Comparison of ENCODE assay signal across 15 cellular contexts in the genomic region with DNA sequence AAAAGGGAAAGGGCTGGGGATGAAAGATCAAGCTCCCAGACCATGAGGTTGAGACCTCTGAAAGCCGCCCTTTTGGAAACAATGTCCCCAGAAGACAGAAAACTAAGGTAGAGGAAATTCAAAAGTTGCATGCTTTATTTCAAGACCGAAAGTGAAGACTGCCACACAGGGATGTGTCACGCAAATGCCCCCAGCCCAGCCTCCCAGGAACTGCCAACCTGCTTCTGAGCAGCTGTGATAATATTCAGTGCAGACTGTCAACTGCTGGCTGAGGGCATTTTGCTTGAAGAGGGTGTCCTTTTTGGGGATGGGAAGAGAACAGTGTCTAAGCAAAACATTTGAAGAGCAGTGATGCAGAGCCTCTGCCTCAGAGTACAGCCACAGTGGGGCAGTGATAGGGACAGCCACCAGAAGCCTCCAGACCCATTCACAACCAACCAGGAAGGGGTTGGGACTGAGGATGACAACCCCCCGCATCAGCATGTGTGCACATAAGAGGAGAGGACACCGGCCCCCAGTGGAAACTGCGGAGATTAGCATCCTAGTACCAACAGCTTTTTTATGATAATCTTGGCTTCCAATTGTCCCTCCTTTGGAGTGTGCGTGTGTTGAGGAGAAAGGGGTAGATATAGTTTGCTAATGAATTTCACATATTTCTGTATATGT. TPM values are rescaled to one million over a fixed set of nuclear protein-coding genes. Genes with fewer than 3 reads are reported as not detected.
DNase-seq lines count a peak whose midpoint lies in the region; ATAC-seq and TF ChIP-seq lines count a peak whose summit lies in the region.
"Had no signal": no experiment of that assay in that cellular context is flagged by ENCODE, and none has a peak within 500 bp of the region (broad histone marks: within the 10 kb centered on the region; RNA-seq: fewer than 3 reads in every experiment).

No MANE protein-coding gene starts in this region.

- intact Hi-C loops in activated CD4-positive, alpha-beta T cell treated with anti-CD3 and anti-CD28 coated beads for 36 hours (cut with DNase I, micrococcal nuclease): no loop called here
- intact Hi-C loops in left ventricle myocardium superior (cut with micrococcal nuclease): no loop called here

- POLR2A ChIA-PET in activated CD4-positive, alpha-beta T cell treated with anti-CD3 and anti-CD28 coated beads for 36 hours (lab: Charles Lee): interaction anchor here (0.5 kb wide), 1 partner anchor 15 kb away, joined by 5 read pairs; no protein-coding TSS in a partner anchor

- H3F3A ChIP-seq in Loucy (ENCODE audit: low read depth): no peaks in the 10 kb centered on the region
- no peaks in the 10 kb centered on the region for H3F3A ChIP-seq in neural progenitor cell (ENCODE audit: low read depth)

- H3K4me1 Mint-ChIP-seq in activated CD4-positive, alpha-beta T cell treated with anti-CD3 and anti-CD28 coated beads for 36 hours: peaks cover 2% of the 10 kb centered on the region
- H3K4me1 Mint-ChIP-seq in neural progenitor cell: peaks cover 14% of the 10 kb centered on the region
- H3K4me1 Mint-ChIP-seq: mesothelial cell of epicardium had no signal

- H3K36me3 ChIP-seq in Loucy (ENCODE audit: insufficient read depth, low read length): no peaks in the 10 kb centered on the region
- no peaks in the 10 kb centered on the region for H3K36me3 ChIP-seq in neural progenitor cell
- H3K36me3 ChIP-seq: adrenal gland, gastroesophageal sphincter, MG63 had no signal

- no peak overlapping the region for H3K27ac Mint-ChIP-seq in activated CD4-positive, alpha-beta T cell treated with anti-CD3 and anti-CD28 coated beads for 36 hours
- H3K27ac Mint-ChIP-seq in neural progenitor cell: peak overlapping the region; percentile 57
- H3K27ac Mint-ChIP-seq: mesothelial cell of epicardium had no signal

- no peaks in the 10 kb centered on the region for H3K9me2 ChIP-seq in Loucy (replicated peaks; ENCODE audit: low read depth, low read length)

- H3K79me2 ChIP-seq in Loucy (ENCODE audit: insufficient read depth, low read length): no peaks in the 10 kb centered on the region
- no peaks in the 10 kb centered on the region for H3K79me2 ChIP-seq in neural progenitor cell (ENCODE audit: low read depth)

- CTCF ChIA-PET in activated CD4-positive, alpha-beta T cell treated with anti-CD3 and anti-CD28 coated beads for 36 hours (lab: Charles Lee): interaction anchor here (0.6 to 1.8 kb wide), 5 partner anchors 13 to 981 kb away, joined by 3 to 8 read pairs (median 4); no protein-coding TSS in a partner anchor

- no peaks in the 10 kb centered on the region for H3K9me3 ChIP-seq in Loucy (ENCODE audit: insufficient read depth, low read depth, low read length)
- no peaks in the 10 kb centered on the region for H3K9me3 ChIP-seq in neural progenitor cell (ENCODE audit: low read depth)
- H3K9me3 ChIP-seq: adrenal gland, gastroesophageal sphincter, MG63 had no signal

- H3K4me3 Mint-ChIP-seq in activated CD4-positive, alpha-beta T cell treated with anti-CD3 and anti-CD28 coated beads for 36 hours: no peak overlapping the region
- H3K4me3 Mint-ChIP-seq in neural progenitor cell: no peak overlapping the region
- H3K4me3 Mint-ChIP-seq: activated T-cell treated with anti-CD3 and anti-CD28 coated beads, Interleukin-2, amount 50 U/mL, for 4 hours; mesothelial cell of epicardium had no signal

- H3K4me3 ChIP-seq in Loucy (ENCODE audit: low read length, poor library complexity, severe bottlenecking) (no peak overlapping the region), neural progenitor cell (no peak overlapping the region)
- H3K4me3 ChIP-seq: adrenal gland, gastroesophageal sphincter, MG63, PC-9 had no signal

- H3K4me2 ChIP-seq in Loucy (ENCODE audit: low read depth, low read length, poor library complexity, severe bottlenecking) (no peak overlapping the region), neural progenitor cell (no peak overlapping the region)
- H3K4me2 ChIP-seq: PC-9 had no signal

- H2AFZ ChIP-seq in Loucy (ENCODE audit: low read length): no peak overlapping the region
- peak overlapping the region; percentile 91 for H2AFZ ChIP-seq in neural progenitor cell (replicated peaks)

- no peak for ATAC-seq in activated CD4-positive, alpha-beta T cell treated with anti-CD3 and anti-CD28 coated beads for 36 hours
- ATAC-seq in left ventricle myocardium superior: no peak
- ATAC-seq: activated T-cell treated with anti-CD3 and anti-CD28 coated beads, Interleukin-2, amount 50 U/mL, for 4 hours; gastroesophageal sphincter had no signal

- DNase-seq in activated CD4-positive, alpha-beta T cell treated with anti-CD3 and anti-CD28 coated beads for 36 hours: peak; percentile 31
- DNase-seq in activated CD4-positive, alpha-beta T cell treated with anti-CD3 and anti-CD28 coated beads, Interleukin-2, amount 50 U/mL, for 1 hour: no peak
- DNase-seq in SW480 (ENCODE audit: low spot score): peak; percentile 63
- peak; percentile 33 for DNase-seq in neural progenitor cell (ENCODE audit: low spot score)
- DNase-seq in activated CD8-positive, alpha-beta memory T cell treated with anti-CD3 and anti-CD28 coated beads, Interleukin-2, amount 50 U/mL, for 4 hours: no peak
- DNase-seq in left ventricle myocardium superior: no peak
- DNase-seq in NCI-H1436 (lab: John Stamatoyannopoulos, UW): no peak
- DNase-seq: activated CD4-positive, CD25-positive, alpha-beta regulatory T cell treated with anti-CD3 and anti-CD28 coated beads, Interleukin-2, amount 50 U/mL, for 72 hours; activated T-cell treated with anti-CD3 and anti-CD28 coated beads, Interleukin-2, amount 50 U/mL, for 4 hours; MG63; PC-9 had no signal

- H3K27me3 Mint-ChIP-seq in activated CD4-positive, alpha-beta T cell treated with anti-CD3 and anti-CD28 coated beads for 36 hours: no peaks in the 10 kb centered on the region
- H3K27me3 Mint-ChIP-seq in neural progenitor cell (ENCODE audit: insufficient read depth, low read depth): peaks cover 2% of the 10 kb centered on the region

- no peak overlapping the region for H3K27ac ChIP-seq in neural progenitor cell
- H3K27ac ChIP-seq: adrenal gland, gastroesophageal sphincter, PC-9 had no signal

- H3K27me3 ChIP-seq in Loucy (ENCODE audit: insufficient read depth, low read length, poor library complexity, severe bottlenecking): no peaks in the 10 kb centered on the region
- no peaks in the 10 kb centered on the region for H3K27me3 ChIP-seq in neural progenitor cell

- H4K20me1 ChIP-seq in Loucy (ENCODE audit: insufficient read depth, low read length, poor library complexity, severe bottlenecking) (no peaks in the 10 kb centered on the region), neural progenitor cell (ENCODE audit: low read depth) (no peaks in the 10 kb centered on the region)

- H3K4me1 ChIP-seq in Loucy (ENCODE audit: insufficient read depth, low read length, poor library complexity, severe bottlenecking): no peaks in the 10 kb centered on the region
- H3K4me1 ChIP-seq in neural progenitor cell: peaks cover 20% of the 10 kb centered on the region
- H3K4me1 ChIP-seq: adrenal gland, gastroesophageal sphincter had no signal

- TF ChIP-seq CTCF in Loucy (conservative IDR thresholded peaks at IDR 0.05; ENCODE audit: low read length) (0 out of 2 replicates have a peak, but pooled peaks have one; percentile 20), neural progenitor cell (IDR thresholded peaks at IDR 0.05) (no peak)

- no peaks in the 10 kb centered on the region for H3K9me3 Mint-ChIP-seq in activated CD4-positive, alpha-beta T cell treated with anti-CD3 and anti-CD28 coated beads for 36 hours (ENCODE audit: low read depth)
- no peaks in the 10 kb centered on the region for H3K9me3 Mint-ChIP-seq in neural progenitor cell
- H3K9me3 Mint-ChIP-seq: activated T-cell treated with anti-CD3 and anti-CD28 coated beads, Interleukin-2, amount 50 U/mL, for 4 hours; mesothelial cell of epicardium had no signal

- H3K36me3 Mint-ChIP-seq in activated CD4-positive, alpha-beta T cell treated with anti-CD3 and anti-CD28 coated beads for 36 hours (ENCODE audit: low read depth): no peaks in the 10 kb centered on the region
- no peaks in the 10 kb centered on the region for H3K36me3 Mint-ChIP-seq in neural progenitor cell
- H3K36me3 Mint-ChIP-seq: mesothelial cell of epicardium had no signal

- no peak overlapping the region for H3K9ac ChIP-seq in Loucy (ENCODE audit: low read depth, low read length, poor library complexity, severe bottlenecking)
- no peak overlapping the region for H3K9ac ChIP-seq in neural progenitor cell

RNA-seq across cellular contexts. Expression of a gene that starts 34.7 kb away (rescaled TPM):
- total RNA-seq in activated CD4-positive, alpha-beta T cell treated with anti-CD3 and anti-CD28 coated beads for 36 hours: 10 to 100 TPM; 19.9 to 23.8 TPM
- total RNA-seq in neural progenitor cell (ENCODE audit: low replicate concordance) (6.2 and 6.9 TPM in 2 replicates), left ventricle myocardium superior (0.94 TPM)

Comparison
In these comparisons a context has a peak if more than half of its experiments do, and no peak if none do; other contexts are left out.
1. DNase-seq: peak in activated CD4-positive, alpha-beta T cell treated with anti-CD3 and anti-CD28 coated beads for 36 hours (single experiment), SW480 (single experiment) and neural progenitor cell (single experiment); none in activated CD4-positive, alpha-beta T cell treated with anti-CD3 and anti-CD28 coated beads, Interleukin-2, amount 50 U/mL, for 1 hour (single experiment), activated CD8-positive, alpha-beta memory T cell treated with anti-CD3 and anti-CD28 coated beads, Interleukin-2, amount 50 U/mL, for 4 hours (single experiment), left ventricle myocardium superior (single experiment) and NCI-H1436 (single experiment).